Comparison of ENCODE assay signal across 9 cellular contexts in the genomic region with DNA sequence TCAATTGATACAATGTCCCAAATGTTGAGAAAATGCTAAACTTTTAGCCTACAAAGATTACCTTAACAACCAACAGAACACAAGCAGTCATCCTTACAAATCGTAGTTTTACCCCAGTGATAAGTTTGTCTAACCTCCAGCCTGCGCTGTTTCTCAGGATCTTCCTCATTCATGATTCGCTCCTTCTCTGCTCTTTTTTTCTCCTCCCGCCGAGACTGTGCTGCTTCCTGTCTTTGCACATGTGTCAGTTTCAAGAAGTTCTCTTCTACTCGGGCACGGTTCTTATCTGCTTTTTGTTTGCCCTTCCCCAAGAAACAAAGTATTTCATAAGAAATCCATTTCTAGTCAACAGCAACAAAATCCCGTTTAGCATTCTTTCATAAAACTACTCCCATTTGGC. TPM values are rescaled to one million over a fixed set of nuclear protein-coding genes. Genes with fewer than 3 reads are reported as not detected.
DNase-seq lines count a peak whose midpoint lies in the region; ATAC-seq and TF ChIP-seq lines count a peak whose summit lies in the region.
"Had no signal": no experiment of that assay in that cellular context is flagged by ENCODE, and none has a peak within 500 bp of the region (broad histone marks: within the 10 kb centered on the region; RNA-seq: fewer than 3 reads in every experiment).

No MANE protein-coding gene starts in this region.

- no peaks in the 10 kb centered on the region for H3K9me3 Mint-ChIP-seq in CD14-positive monocyte
- H3K9me3 Mint-ChIP-seq in WTC11: no peaks in the 10 kb centered on the region

- POLR2A ChIA-PET in HCT116 (lab: Charles Lee) (interaction anchor here (0.6 to 0.7 kb wide), 2 partner anchors 334 to 363 kb away, joined by 3 read pairs; no protein-coding TSS in a partner anchor), WTC11 (lab: Charles Lee) (no interaction called here)

- intact Hi-C loops in CD14-positive monocyte (cut with micrococcal nuclease): no loop called here
- intact Hi-C loops in HCT116 (cut with micrococcal nuclease): no loop called here
- intact Hi-C loops in left lung (cut with DNase I): no loop called here
- intact Hi-C loops in left ventricle myocardium superior (cut with micrococcal nuclease): no loop called here

- H3K4me3 ChIP-seq in HCT116 (replicated peaks in 1 of 2; ENCODE audit: low read depth in 1 of 2, low read length in 2 of 2) (no peak overlapping the region), left lung (no peak overlapping the region)

- peak overlapping the region; percentile 37 to 94 (median 75) for H3K27ac Mint-ChIP-seq in CD14-positive monocyte
- peak overlapping the region; percentile 57 for H3K27ac Mint-ChIP-seq in WTC11

- BruUV-seq in HCT116 (replicated peaks; lab: Mats Ljungman, UMichigan): TSS peak; percentile 18

- no peak for TF ChIP-seq CTCF in CD14-positive monocyte (IDR thresholded peaks at IDR 0.05)
- TF ChIP-seq CTCF in HCT116 (IDR thresholded peaks at IDR 0.05 in 2 of 3, conservative IDR thresholded peaks at IDR 0.05 in 1 of 3; ENCODE audit: borderline replicate concordance in 1 of 3, insufficient read depth in 1 of 3, low read depth in 2 of 3, low read length in 2 of 3): no peak
- TF ChIP-seq CTCF in WTC11 (IDR thresholded peaks at IDR 0.05): no peak
- no peak for TF ChIP-seq CTCF in left lung (IDR thresholded peaks at IDR 0.05)

- no peak overlapping the region for H2AFZ ChIP-seq in HCT116 (ENCODE audit: low read depth, low read length, poor library complexity, severe bottlenecking)

- no peaks in the 10 kb centered on the region for H3K9me2 ChIP-seq in HCT116 (ENCODE audit: insufficient read depth)

- H3K4me3 Mint-ChIP-seq in CD14-positive monocyte: peak overlapping the region; percentile 54 to 84
- H3K4me3 Mint-ChIP-seq in WTC11: no peak overlapping the region

- H3K9ac ChIP-seq in HCT116 (ENCODE audit: low read length): no peak overlapping the region

- RAD21 ChIA-PET in HCT116 (lab: Charles Lee; ENCODE audit: low non-redundant PET in 1 of 2, low total read pairs in 2 of 2, uncharacterized antibody in 2 of 2, unreplicated experiment in 2 of 2): no interaction called here

- TF ChIP-seq POLR2A in HCT116 (IDR thresholded peaks at IDR 0.05; ENCODE audit: borderline replicate concordance, extremely low read depth, insufficient read depth, insufficient read length): no peak

- H3K4me1 Mint-ChIP-seq in CD14-positive monocyte (peaks cover 35% of the 10 kb centered on the region), WTC11 (no peaks in the 10 kb centered on the region)

- ATAC-seq in HCT116 (no peak), WTC11 (no peak), left lung (peak; percentile 41), HG02981 (IDR thresholded peaks at IDR 0.05; ENCODE audit: unreplicated experiment) (no peak), left ventricle myocardium superior (no peak)

- H3K4me1 ChIP-seq in HCT116 (ENCODE audit: control insufficient read depth in 1 of 2, insufficient read depth in 2 of 2, low read length in 2 of 2) (no peaks in the 10 kb centered on the region), left lung (peaks cover 0 to 29% of the 10 kb centered on the region in 2 donors)

- H3K9me3 ChIP-seq in HCT116 (ENCODE audit: control insufficient read depth in 1 of 2, insufficient read depth in 1 of 2, low read depth in 1 of 2, low read length in 2 of 2): no peaks in the 10 kb centered on the region
- no peaks in the 10 kb centered on the region for H3K9me3 ChIP-seq in left lung

- H3K27me3 ChIP-seq in HCT116 (ENCODE audit: insufficient read depth, low read length): no peaks in the 10 kb centered on the region
- H3K27me3 ChIP-seq in left lung: no peaks in the 10 kb centered on the region

- DNase-seq in CD14-positive monocyte (ENCODE audit: low spot score): peak; percentile 59
- DNase-seq in HCT116 (ENCODE audit: low read depth, low spot score): no peak
- no peak for DNase-seq in WTC11 (ENCODE audit: low spot score)
- DNase-seq in left lung: no peak
- DNase-seq in DMS79 (lab: John Stamatoyannopoulos, UW): no peak
- DNase-seq in left ventricle myocardium superior: no peak
- DNase-seq in stimulated activated CD4-positive, alpha-beta T cell treated with anti-CD3 and anti-CD28 coated beads, Interleukin-4, amount 100 ng/mL, for 1 hour: no peak
- DNase-seq: Calu3 had no signal

- CTCF ChIA-PET in HCT116 (lab: Charles Lee) (no interaction called here), WTC11 (lab: Charles Lee) (interaction anchor here (0.7 kb wide), 1 partner anchor 139 kb away, joined by 3 read pairs; no protein-coding TSS in a partner anchor)

- H3K27me3 Mint-ChIP-seq in CD14-positive monocyte (ENCODE audit: low read depth in 3 of 3) (no peaks in the 10 kb centered on the region), WTC11 (ENCODE audit: low read depth) (no peaks in the 10 kb centered on the region)

- H3K36me3 Mint-ChIP-seq in CD14-positive monocyte (peaks cover 49 to 66% of the 10 kb centered on the region in 2 donors), WTC11 (peaks cover 53% of the 10 kb centered on the region)

- no peak overlapping the region for H3K27ac ChIP-seq in HCT116 (ENCODE audit: low read depth, low read length)
- H3K27ac ChIP-seq in left lung: peak overlapping the region in 1 of 2 donors; percentile 45

- no peak overlapping the region for H3K4me2 ChIP-seq in HCT116 (ENCODE audit: low read length)

- no peaks in the 10 kb centered on the region for H4K20me1 ChIP-seq in HCT116 (ENCODE audit: insufficient read depth)

- TF ChIP-seq RAD21 in HCT116 (IDR thresholded peaks at IDR 0.05; ENCODE audit: low read depth): no peak

- peaks cover 60 to 70% of the 10 kb centered on the region in 2 experiments for H3K36me3 ChIP-seq in HCT116 (ENCODE audit: control insufficient read depth in 1 of 2, insufficient read depth in 2 of 2, low read length in 2 of 2)
- peaks cover 0 to 97% of the 10 kb centered on the region in 2 donors for H3K36me3 ChIP-seq in left lung

- no peaks in the 10 kb centered on the region for H3K79me2 ChIP-seq in HCT116 (ENCODE audit: insufficient read depth, low read length)

TF ChIP-seq in HCT116, 20 proteins besides CTCF, POLR2A, EP300 and RAD21:
- TF ChIP-seq JUND (IDR thresholded peaks at IDR 0.05) (no peak), SIN3A (IDR thresholded peaks at IDR 0.05; ENCODE audit: low read depth) (no peak), EZH2 (IDR thresholded peaks at IDR 0.05) (no peak)
TF ChIP-seq in HCT116: peak in this region for 0.

TF ChIP-seq in WTC11, 78 proteins besides CTCF, POLR2A, EP300 and RAD21 (continues in another document):
- no peak for TF ChIP-seq ZNF121 (CRISPR knock-in tag; IDR thresholded peaks at IDR 0.05)
- TF ChIP-seq, protein P1, sequence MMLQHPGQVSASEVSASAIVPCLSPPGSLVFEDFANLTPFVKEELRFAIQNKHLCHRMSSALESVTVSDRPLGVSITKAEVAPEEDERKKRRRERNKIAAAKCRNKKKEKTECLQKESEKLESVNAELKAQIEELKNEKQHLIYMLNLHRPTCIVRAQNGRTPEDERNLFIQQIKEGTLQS (CRISPR knock-in tag; conservative IDR thresholded peaks at IDR 0.05): no peak
- no peak for TF ChIP-seq ETV6 (CRISPR knock-in tag; IDR thresholded peaks at IDR 0.05)
- TF ChIP-seq, protein P2, sequence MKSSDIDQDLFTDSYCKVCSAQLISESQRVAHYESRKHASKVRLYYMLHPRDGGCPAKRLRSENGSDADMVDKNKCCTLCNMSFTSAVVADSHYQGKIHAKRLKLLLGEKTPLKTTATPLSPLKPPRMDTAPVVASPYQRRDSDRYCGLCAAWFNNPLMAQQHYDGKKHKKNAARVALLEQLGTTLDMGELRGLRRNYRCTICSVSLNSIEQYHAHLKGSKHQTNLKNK (CRISPR knock-in tag; IDR thresholded peaks at IDR 0.05): no peak
- no peak for TF ChIP-seq PRDM15 (CRISPR knock-in tag; IDR thresholded peaks at IDR 0.05)

RNA-seq across cellular contexts. Expression of gene STRADA, which starts 10.2 kb away (rescaled TPM):
- polyA plus RNA-seq in CD14-positive monocyte: 10 to 100 TPM; 12.5 to 19.8 TPM
- total RNA-seq in HCT116 (2021; ENCODE audit: unreplicated experiment) (38.0 TPM), WTC11 (2021) (36.6 to 43.1 TPM (median 41.2 TPM) in 3 replicates), left lung (10 to 100 TPM; 28.1 to 37.2 TPM), left ventricle myocardium superior (16.0 TPM)
- polyA plus RNA-seq in HCT116 (2012): 31.2 and 32.8 TPM in 2 replicates

RNA-seq across cellular contexts. Expression of gene CCDC47, which starts 21.6 kb away (rescaled TPM):
- polyA plus RNA-seq in CD14-positive monocyte: 10 to 100 TPM; 43.0 to 56.4 TPM
- total RNA-seq in HCT116 (2021; ENCODE audit: unreplicated experiment) (117 TPM), WTC11 (2021) (63.0 to 70.9 TPM (median 63.9 TPM) in 3 replicates), left lung (100 to 1,000 TPM in 1 of 2 donors, 10 to 100 TPM in 1; 81.6 to 111 TPM), left ventricle myocardium superior (90.1 TPM)
- 92.3 and 108 TPM in 2 replicates for polyA plus RNA-seq in HCT116 (2012)

RNA-seq across cellular contexts. Expression of gene DDX42, which starts 22.2 kb away (rescaled TPM):
- 1 to 10 TPM; 3.1 to 5.3 TPM for polyA plus RNA-seq in CD14-positive monocyte
- total RNA-seq in HCT116 (2021; ENCODE audit: unreplicated experiment) (174 TPM), WTC11 (2021) (102 to 128 TPM (median 106 TPM) in 3 replicates), left lung (10 to 100 TPM; 79.2 to 82.0 TPM), left ventricle myocardium superior (56.7 TPM)
- polyA plus RNA-seq in HCT116 (2012): 87.7 and 103 TPM in 2 replicates

RNA-seq across cellular contexts. Expression of gene LIMD2, which starts 51.9 kb away (rescaled TPM):
- 100 to 1,000 TPM; 315 to 334 TPM for polyA plus RNA-seq in CD14-positive monocyte
- total RNA-seq in HCT116 (2021; ENCODE audit: unreplicated experiment) (8.4 TPM), WTC11 (2021) (83.4 to 91.8 TPM (median 88.4 TPM) in 3 replicates), left lung (10 to 100 TPM; 19.1 to 30.7 TPM), left ventricle myocardium superior (4.7 TPM)
- 6.0 and 7.0 TPM in 2 replicates for polyA plus RNA-seq in HCT116 (2012)
